ENCODE assay signal across 8 cellular contexts in the genomic region with DNA sequence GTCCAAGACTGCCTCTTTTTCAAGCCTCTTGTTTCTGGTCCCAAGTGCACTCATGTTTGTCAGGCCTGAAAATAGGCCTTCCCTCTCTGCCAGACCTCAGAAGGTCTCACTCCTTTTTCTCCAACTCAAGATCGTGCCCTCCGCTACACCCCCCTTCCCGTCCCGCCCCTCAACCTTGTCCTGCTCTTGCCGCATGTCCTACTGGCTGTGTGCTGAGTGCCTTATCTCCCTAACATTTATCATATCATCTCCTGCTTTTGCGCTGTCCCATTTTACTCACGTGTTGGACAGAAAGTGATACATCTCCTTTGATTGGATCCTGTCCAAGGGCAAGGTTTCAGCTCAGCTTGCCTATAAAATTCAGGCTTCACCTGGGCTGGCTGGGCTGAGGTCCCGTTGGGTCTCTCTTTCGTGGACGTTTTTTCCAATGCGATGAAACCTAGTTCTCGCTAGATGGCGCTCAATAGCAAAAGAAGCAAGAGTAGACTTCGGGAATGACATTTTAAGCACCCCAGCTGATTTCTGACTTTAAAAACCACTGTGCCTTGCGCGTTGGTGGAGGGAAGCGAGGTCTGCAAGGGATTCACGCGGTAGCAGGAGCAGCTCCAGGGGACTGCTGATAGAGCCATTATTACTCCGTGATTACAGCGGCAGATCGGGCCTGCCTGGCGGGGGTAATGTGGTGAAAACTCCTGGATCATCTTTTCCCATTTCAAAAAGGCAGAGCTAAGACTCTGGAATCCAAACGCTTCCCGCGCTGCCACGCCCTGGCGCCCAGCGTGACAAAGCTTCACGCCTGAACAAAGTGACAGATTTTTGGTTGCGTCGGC.
DNase-seq lines count a peak whose midpoint lies in the region; ATAC-seq lines count a peak whose summit lies in the region.

No MANE protein-coding gene starts in this region.

- H4K8ac ChIP-seq in neuronal stem cell (ENCODE audit: low read depth, low read length) = no peak overlapping the region

- DNase-seq in DMS153 treated with DMSO at 0.1 percent for 48 hours (lab: John Stamatoyannopoulos, UW; ENCODE audit: unreplicated experiment) (peak; percentile 76), NCI-H526 (lab: John Stamatoyannopoulos, UW) (peak; percentile 88 to 91), germinal center (ENCODE audit: low spot score) (peak; percentile 64), neuronal stem cell (ENCODE audit: low spot score) (peak; percentile 87)
- no peak for DNase-seq in activated T-cell treated with anti-CD3 and anti-CD28 coated beads, Interleukin-2, amount 50 U/mL, for 4 hours
- DNase-seq in stimulated activated naive CD4-positive, alpha-beta T cell treated with Interleukin-2 at 50 U/mL for 16 hours (lab: John Stamatoyannopoulos, UW) = no peak

- no peak overlapping the region for H2BK12ac ChIP-seq in neuronal stem cell (ENCODE audit: low read length)

- H3K79me1 ChIP-seq in neuronal stem cell (ENCODE audit: low read depth, low read length) = no peaks in the 10 kb centered on the region

- no peaks in the 10 kb centered on the region for H3K9me3 Mint-ChIP-seq in activated T-cell treated with anti-CD3 and anti-CD28 coated beads, Interleukin-2, amount 50 U/mL, for 4 hours

- peak overlapping the region; percentile 79 for H3K27ac ChIP-seq in neuronal stem cell (replicated peaks; ENCODE audit: low read length)

- H4K91ac ChIP-seq in neuronal stem cell (ENCODE audit: low read depth, low read length, poor library complexity) = no peak overlapping the region

- no peak overlapping the region for H3K9ac ChIP-seq in neuronal stem cell (ENCODE audit: low read depth, low read length, poor library complexity)

- no peaks in the 10 kb centered on the region for H3K27me3 ChIP-seq in neuronal stem cell (ENCODE audit: control insufficient read depth in 3 of 3, insufficient read depth in 3 of 3, low read depth in 1 of 3, low read length in 3 of 3)

- peaks cover 6% of the 10 kb centered on the region for H3K4me1 Mint-ChIP-seq in activated T-cell treated with anti-CD3 and anti-CD28 coated beads, Interleukin-2, amount 50 U/mL, for 4 hours (ENCODE audit: low read depth)

- H3K4me3 ChIP-seq in neuronal stem cell (ENCODE audit: low read length in 2 of 2) = peak overlapping the region; percentile 21 to 43

- H3K4me2 ChIP-seq in neuronal stem cell (ENCODE audit: insufficient read depth, low read length, poor library complexity, severe bottlenecking) = peak overlapping the region; percentile 94

- no peak overlapping the region for H3K23ac ChIP-seq in neuronal stem cell (ENCODE audit: low read depth, low read length, poor library complexity)

- no peaks in the 10 kb centered on the region for H3K36me3 ChIP-seq in neuronal stem cell (replicated peaks in 1 of 2; ENCODE audit: control insufficient read depth in 2 of 2, insufficient read depth in 2 of 2, low read length in 2 of 2)

- no peak overlapping the region for H3K4ac ChIP-seq in neuronal stem cell (ENCODE audit: low read length)

- peak overlapping the region; percentile 81 for H3K18ac ChIP-seq in neuronal stem cell (ENCODE audit: low read length)

- peak overlapping the region; percentile 11 for H2BK120ac ChIP-seq in neuronal stem cell (ENCODE audit: low read depth, low read length)

- WGBS in neuronal stem cell (ENCODE audit: extremely low coverage in 2 of 2, insufficient read length in 2 of 2, insufficient replicate concordance in 1 of 2), 2 donors = no CpG with 5 or more reads among the region's 32 CpGs

- H3K27me3 Mint-ChIP-seq in activated T-cell treated with anti-CD3 and anti-CD28 coated beads, Interleukin-2, amount 50 U/mL, for 4 hours (ENCODE audit: low read depth) = peaks cover 25% of the 10 kb centered on the region

- peak overlapping the region; percentile 59 for H3K4me3 Mint-ChIP-seq in activated T-cell treated with anti-CD3 and anti-CD28 coated beads, Interleukin-2, amount 50 U/mL, for 4 hours

- H2AFZ ChIP-seq in neuronal stem cell (ENCODE audit: low read length) = peak overlapping the region; percentile 89

- no peak overlapping the region for H2BK15ac ChIP-seq in neuronal stem cell (ENCODE audit: low read length)

- no peaks in the 10 kb centered on the region for H3K9me3 ChIP-seq in neuronal stem cell (replicated peaks in 1 of 2; ENCODE audit: control insufficient read depth in 2 of 2, insufficient read depth in 1 of 2, low read depth in 1 of 2, low read length in 2 of 2)

- peak; percentile 71 for ATAC-seq in GM19452 (IDR thresholded peaks at IDR 0.05; ENCODE audit: unreplicated experiment)
- ATAC-seq in HG03469 (IDR thresholded peaks at IDR 0.05; ENCODE audit: unreplicated experiment) = peak; percentile 41
- peak; percentile 56 to 59 for ATAC-seq in activated T-cell treated with anti-CD3 and anti-CD28 coated beads, Interleukin-2, amount 50 U/mL, for 4 hours

- peaks cover 16 to 40% of the 10 kb centered on the region in 2 donors for H3K4me1 ChIP-seq in neuronal stem cell (ENCODE audit: control insufficient read depth in 2 of 2, insufficient read depth in 1 of 2, low read depth in 1 of 2, low read length in 2 of 2)

- H2AK5ac ChIP-seq in neuronal stem cell (ENCODE audit: low read depth, low read length) = no peak overlapping the region

- H3K36me3 Mint-ChIP-seq in activated T-cell treated with anti-CD3 and anti-CD28 coated beads, Interleukin-2, amount 50 U/mL, for 4 hours (ENCODE audit: insufficient read depth) = no peaks in the 10 kb centered on the region

- H2BK5ac ChIP-seq in neuronal stem cell (ENCODE audit: low read length) = no peak overlapping the region

- H3K14ac ChIP-seq in neuronal stem cell (ENCODE audit: low read length) = no peak overlapping the region

Comparison
In these comparisons a context has a peak if more than half of its experiments do, and no peak if none do; other contexts are left out.
1. DNase-seq: peak in DMS153 treated with DMSO at 0.1 percent for 48 hours (single experiment), NCI-H526 (2 of 2), germinal center (single experiment) and neuronal stem cell (single experiment); none in activated T-cell treated with anti-CD3 and anti-CD28 coated beads, Interleukin-2, amount 50 U/mL, for 4 hours (single experiment) and stimulated activated naive CD4-positive, alpha-beta T cell treated with Interleukin-2 at 50 U/mL for 16 hours (single experiment).
2. Peak in every context shown above with its lines, with median percentiles within 50 percentile points of each other: ATAC-seq.